Comparison of ENCODE assay signal across 1 cellular context in genomic region chr22:21845558-21846452, GRCh38.
TF ChIP-seq lines count a peak whose summit lies in the region.

No MANE protein-coding gene starts in this region.

TF ChIP-seq in K562, 482 proteins besides CTCF, POLR2A, EP300 and RAD21:
- TF ChIP-seq ETV6 (IDR thresholded peaks at IDR 0.05; ENCODE audit: borderline replicate concordance in 1 of 2, low read depth in 2 of 2, low read length in 1 of 2) (no peak), ETV6 (CRISPR knock-in tag; IDR thresholded peaks at IDR 0.05; ENCODE audit: borderline replicate concordance) (0 out of 2 replicates have a peak, but pooled peaks have one; percentile 77), ZNF224 (CRISPR knock-in tag; IDR thresholded peaks at IDR 0.05) (0 out of 2 replicates have a peak, but pooled peaks have one; percentile 69), TGIF2 (CRISPR knock-in tag; IDR thresholded peaks at IDR 0.05) (0 out of 2 replicates have a peak, but pooled peaks have one; percentile 38), PML (IDR thresholded peaks at IDR 0.05; ENCODE audit: low read length) (peak; percentile 37; the same call in 1 of the 2 replicates), HSF4 (CRISPR knock-in tag; IDR thresholded peaks at IDR 0.05; ENCODE audit: borderline replicate concordance) (0 out of 2 replicates have a peak, but pooled peaks have one; percentile 36), JUNB (CRISPR knock-in tag; conservative IDR thresholded peaks at IDR 0.05) (no peak), GABPB1 (CRISPR knock-in tag; IDR thresholded peaks at IDR 0.05) (0 out of 2 replicates have a peak, but pooled peaks have one; percentile 18), POLR2H (tag; IDR thresholded peaks at IDR 0.05; ENCODE audit: low read depth) (no peak), FOXK1 (CRISPR knock-in tag; IDR thresholded peaks at IDR 0.05; ENCODE audit: borderline replicate concordance) (peak; percentile 39; the same call in 1 of the 2 replicates), FOXP4 (CRISPR knock-in tag; IDR thresholded peaks at IDR 0.05; ENCODE audit: borderline replicate concordance) (peak; percentile 51; the same call in 1 of the 2 replicates), E4F1 (CRISPR knock-in tag; IDR thresholded peaks at IDR 0.05; ENCODE audit: borderline replicate concordance) (no peak), RBM34 (IDR thresholded peaks at IDR 0.05; ENCODE audit: borderline replicate concordance, insufficient read depth, low read length) (0 out of 2 replicates have a peak, but pooled peaks have one; percentile 20), POLR2AphosphoS2 (IDR thresholded peaks at IDR 0.05; ENCODE audit: low read length) (0 out of 2 replicates have a peak, but pooled peaks have one; percentile 28), MCM5 (IDR thresholded peaks at IDR 0.05; ENCODE audit: low read depth) (no peak), BDP1 (IDR thresholded peaks at IDR 0.05; ENCODE audit: insufficient read depth, insufficient read length) (peak; percentile 17)
- TF ChIP-seq, protein P1, sequence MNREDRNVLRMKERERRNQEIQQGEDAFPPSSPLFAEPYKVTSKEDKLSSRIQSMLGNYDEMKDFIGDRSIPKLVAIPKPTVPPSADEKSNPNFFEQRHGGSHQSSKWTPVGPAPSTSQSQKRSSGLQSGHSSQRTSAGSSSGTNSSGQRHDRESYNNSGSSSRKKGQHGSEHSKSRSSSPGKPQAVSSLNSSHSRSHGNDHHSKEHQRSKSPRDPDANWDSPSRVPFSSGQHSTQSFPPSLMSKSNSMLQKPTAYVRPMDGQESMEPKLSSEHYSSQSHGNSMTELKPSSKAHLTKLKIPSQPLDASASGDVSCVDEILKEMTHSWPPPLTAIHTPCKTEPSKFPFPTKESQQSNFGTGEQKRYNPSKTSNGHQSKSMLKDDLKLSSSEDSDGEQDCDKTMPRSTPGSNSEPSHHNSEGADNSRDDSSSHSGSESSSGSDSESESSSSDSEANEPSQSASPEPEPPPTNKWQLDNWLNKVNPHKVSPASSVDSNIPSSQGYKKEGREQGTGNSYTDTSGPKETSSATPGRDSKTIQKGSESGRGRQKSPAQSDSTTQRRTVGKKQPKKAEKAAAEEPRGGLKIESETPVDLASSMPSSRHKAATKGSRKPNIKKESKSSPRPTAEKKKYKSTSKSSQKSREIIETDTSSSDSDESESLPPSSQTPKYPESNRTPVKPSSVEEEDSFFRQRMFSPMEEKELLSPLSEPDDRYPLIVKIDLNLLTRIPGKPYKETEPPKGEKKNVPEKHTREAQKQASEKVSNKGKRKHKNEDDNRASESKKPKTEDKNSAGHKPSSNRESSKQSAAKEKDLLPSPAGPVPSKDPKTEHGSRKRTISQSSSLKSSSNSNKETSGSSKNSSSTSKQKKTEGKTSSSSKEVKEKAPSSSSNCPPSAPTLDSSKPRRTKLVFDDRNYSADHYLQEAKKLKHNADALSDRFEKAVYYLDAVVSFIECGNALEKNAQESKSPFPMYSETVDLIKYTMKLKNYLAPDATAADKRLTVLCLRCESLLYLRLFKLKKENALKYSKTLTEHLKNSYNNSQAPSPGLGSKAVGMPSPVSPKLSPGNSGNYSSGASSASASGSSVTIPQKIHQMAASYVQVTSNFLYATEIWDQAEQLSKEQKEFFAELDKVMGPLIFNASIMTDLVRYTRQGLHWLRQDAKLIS (CRISPR knock-in tag; IDR thresholded peaks at IDR 0.05), result 0 out of 2 replicates have a peak, but pooled peaks have one; percentile 26
- TF ChIP-seq, protein P2, sequence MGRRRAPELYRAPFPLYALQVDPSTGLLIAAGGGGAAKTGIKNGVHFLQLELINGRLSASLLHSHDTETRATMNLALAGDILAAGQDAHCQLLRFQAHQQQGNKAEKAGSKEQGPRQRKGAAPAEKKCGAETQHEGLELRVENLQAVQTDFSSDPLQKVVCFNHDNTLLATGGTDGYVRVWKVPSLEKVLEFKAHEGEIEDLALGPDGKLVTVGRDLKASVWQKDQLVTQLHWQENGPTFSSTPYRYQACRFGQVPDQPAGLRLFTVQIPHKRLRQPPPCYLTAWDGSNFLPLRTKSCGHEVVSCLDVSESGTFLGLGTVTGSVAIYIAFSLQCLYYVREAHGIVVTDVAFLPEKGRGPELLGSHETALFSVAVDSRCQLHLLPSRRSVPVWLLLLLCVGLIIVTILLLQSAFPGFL (CRISPR knock-in tag; IDR thresholded peaks at IDR 0.05), result peak; percentile 77; the same call in 1 of the 2 replicates
- TF ChIP-seq, protein P3, sequence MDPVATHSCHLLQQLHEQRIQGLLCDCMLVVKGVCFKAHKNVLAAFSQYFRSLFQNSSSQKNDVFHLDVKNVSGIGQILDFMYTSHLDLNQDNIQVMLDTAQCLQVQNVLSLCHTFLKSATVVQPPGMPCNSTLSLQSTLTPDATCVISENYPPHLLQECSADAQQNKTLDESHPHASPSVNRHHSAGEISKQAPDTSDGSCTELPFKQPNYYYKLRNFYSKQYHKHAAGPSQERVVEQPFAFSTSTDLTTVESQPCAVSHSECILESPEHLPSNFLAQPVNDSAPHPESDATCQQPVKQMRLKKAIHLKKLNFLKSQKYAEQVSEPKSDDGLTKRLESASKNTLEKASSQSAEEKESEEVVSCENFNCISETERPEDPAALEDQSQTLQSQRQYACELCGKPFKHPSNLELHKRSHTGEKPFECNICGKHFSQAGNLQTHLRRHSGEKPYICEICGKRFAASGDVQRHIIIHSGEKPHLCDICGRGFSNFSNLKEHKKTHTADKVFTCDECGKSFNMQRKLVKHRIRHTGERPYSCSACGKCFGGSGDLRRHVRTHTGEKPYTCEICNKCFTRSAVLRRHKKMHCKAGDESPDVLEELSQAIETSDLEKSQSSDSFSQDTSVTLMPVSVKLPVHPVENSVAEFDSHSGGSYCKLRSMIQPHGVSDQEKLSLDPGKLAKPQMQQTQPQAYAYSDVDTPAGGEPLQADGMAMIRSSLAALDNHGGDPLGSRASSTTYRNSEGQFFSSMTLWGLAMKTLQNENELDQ (CRISPR knock-in tag; IDR thresholded peaks at IDR 0.05; ENCODE audit: borderline replicate concordance), result peak; percentile 90; the same call in 1 of the 2 replicates
- TF ChIP-seq, protein P4, sequence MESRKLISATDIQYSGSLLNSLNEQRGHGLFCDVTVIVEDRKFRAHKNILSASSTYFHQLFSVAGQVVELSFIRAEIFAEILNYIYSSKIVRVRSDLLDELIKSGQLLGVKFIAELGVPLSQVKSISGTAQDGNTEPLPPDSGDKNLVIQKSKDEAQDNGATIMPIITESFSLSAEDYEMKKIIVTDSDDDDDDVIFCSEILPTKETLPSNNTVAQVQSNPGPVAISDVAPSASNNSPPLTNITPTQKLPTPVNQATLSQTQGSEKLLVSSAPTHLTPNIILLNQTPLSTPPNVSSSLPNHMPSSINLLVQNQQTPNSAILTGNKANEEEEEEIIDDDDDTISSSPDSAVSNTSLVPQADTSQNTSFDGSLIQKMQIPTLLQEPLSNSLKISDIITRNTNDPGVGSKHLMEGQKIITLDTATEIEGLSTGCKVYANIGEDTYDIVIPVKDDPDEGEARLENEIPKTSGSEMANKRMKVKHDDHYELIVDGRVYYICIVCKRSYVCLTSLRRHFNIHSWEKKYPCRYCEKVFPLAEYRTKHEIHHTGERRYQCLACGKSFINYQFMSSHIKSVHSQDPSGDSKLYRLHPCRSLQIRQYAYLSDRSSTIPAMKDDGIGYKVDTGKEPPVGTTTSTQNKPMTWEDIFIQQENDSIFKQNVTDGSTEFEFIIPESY (CRISPR knock-in tag; IDR thresholded peaks at IDR 0.05), result peak; percentile 10; the same call in 1 of the 2 replicates
